In genomic region chr6:96520039-96520850, GRCh38 we compare ENCODE assay signal across 8 cellular contexts. TPM values are rescaled to one million over a fixed set of nuclear protein-coding genes. Genes with fewer than 3 reads are reported as not detected.
DNase-seq lines count a peak whose midpoint lies in the region; ATAC-seq and TF ChIP-seq lines count a peak whose summit lies in the region.

No MANE protein-coding gene starts in this region.

- no peak for TF ChIP-seq CTCF in activated CD8-positive, alpha-beta T cell treated with anti-CD3 and anti-CD28 coated beads for 36 hours (IDR thresholded peaks at IDR 0.05)

- H3K27ac Mint-ChIP-seq in activated CD4-positive, alpha-beta T cell treated with anti-CD3 and anti-CD28 coated beads, Interleukin-2, amount 10 ng/mL, durations not matched to agents 7 days and 5 days, result peak overlapping the region; percentile 100
- peak overlapping the region; percentile 69 for H3K27ac Mint-ChIP-seq in activated CD8-positive, alpha-beta T cell treated with anti-CD3 and anti-CD28 coated beads for 36 hours
- H3K27ac Mint-ChIP-seq in stimulated activated naive CD8-positive, alpha-beta T cell treated with anti-CD3 and anti-CD28 coated beads, Interleukin-15, amount 100 ng/mL, for 72 hours, result peak overlapping the region in 1 of 2 donors; percentile 27

- CTCF ChIA-PET in activated CD4-positive, alpha-beta T cell treated with anti-CD3 and anti-CD28 coated beads, Interleukin-2, amount 10 ng/mL, durations not matched to agents 7 days and 5 days (lab: Charles Lee), result interaction anchor here (2.7 kb wide), 1 partner anchor 21 kb away, joined by 7 read pairs; no protein-coding TSS in a partner anchor
- CTCF ChIA-PET in activated CD8-positive, alpha-beta T cell treated with anti-CD3 and anti-CD28 coated beads for 36 hours (lab: Charles Lee), result no interaction called here

- intact Hi-C loops in activated CD8-positive, alpha-beta T cell treated with anti-CD3 and anti-CD28 coated beads for 36 hours (cut with micrococcal nuclease), result loop anchor here (2.0 kb wide), 1 partner anchor 51 kb away; no protein-coding TSS in a partner anchor

- H3K27me3 Mint-ChIP-seq in activated CD4-positive, alpha-beta T cell treated with anti-CD3 and anti-CD28 coated beads, Interleukin-2, amount 10 ng/mL, durations not matched to agents 7 days and 5 days, result no peaks in the 10 kb centered on the region
- H3K27me3 Mint-ChIP-seq in activated CD8-positive, alpha-beta T cell treated with anti-CD3 and anti-CD28 coated beads for 36 hours, result no peaks in the 10 kb centered on the region
- no peaks in the 10 kb centered on the region for H3K27me3 Mint-ChIP-seq in stimulated activated naive CD8-positive, alpha-beta T cell treated with anti-CD3 and anti-CD28 coated beads, Interleukin-15, amount 100 ng/mL, for 72 hours

- H3K9me3 ChIP-seq in iPS-18c (ENCODE audit: control insufficient read depth, insufficient read depth, low read length), result no peaks in the 10 kb centered on the region

- peak overlapping the region; percentile 99 for H3K4me3 Mint-ChIP-seq in activated CD4-positive, alpha-beta T cell treated with anti-CD3 and anti-CD28 coated beads, Interleukin-2, amount 10 ng/mL, durations not matched to agents 7 days and 5 days
- peak overlapping the region; percentile 98 for H3K4me3 Mint-ChIP-seq in activated CD8-positive, alpha-beta T cell treated with anti-CD3 and anti-CD28 coated beads for 36 hours
- peak overlapping the region; percentile 94 to 100 for H3K4me3 Mint-ChIP-seq in stimulated activated naive CD8-positive, alpha-beta T cell treated with anti-CD3 and anti-CD28 coated beads, Interleukin-15, amount 100 ng/mL, for 72 hours

- H3K4me3 ChIP-seq in iPS-18c (ENCODE audit: insufficient read depth, low read depth, low read length), result peak overlapping the region; percentile 84; the same call in 1 of the 2 replicates

- POLR2A ChIA-PET in activated CD4-positive, alpha-beta T cell treated with anti-CD3 and anti-CD28 coated beads, Interleukin-2, amount 10 ng/mL, durations not matched to agents 7 days and 5 days (lab: Charles Lee), result no interaction called here
- POLR2A ChIA-PET in activated CD8-positive, alpha-beta T cell treated with anti-CD3 and anti-CD28 coated beads for 36 hours (lab: Charles Lee), result no interaction called here

- H3K9me3 Mint-ChIP-seq in activated CD4-positive, alpha-beta T cell treated with anti-CD3 and anti-CD28 coated beads, Interleukin-2, amount 10 ng/mL, durations not matched to agents 7 days and 5 days, result no peaks in the 10 kb centered on the region
- no peaks in the 10 kb centered on the region for H3K9me3 Mint-ChIP-seq in activated CD8-positive, alpha-beta T cell treated with anti-CD3 and anti-CD28 coated beads for 36 hours
- H3K9me3 Mint-ChIP-seq in stimulated activated naive CD8-positive, alpha-beta T cell treated with anti-CD3 and anti-CD28 coated beads, Interleukin-15, amount 100 ng/mL, for 72 hours, result no peaks in the 10 kb centered on the region

- H3K36me3 Mint-ChIP-seq in activated CD4-positive, alpha-beta T cell treated with anti-CD3 and anti-CD28 coated beads, Interleukin-2, amount 10 ng/mL, durations not matched to agents 7 days and 5 days (ENCODE audit: low read depth), result peaks cover 6% of the 10 kb centered on the region
- peaks cover 4% of the 10 kb centered on the region for H3K36me3 Mint-ChIP-seq in activated CD8-positive, alpha-beta T cell treated with anti-CD3 and anti-CD28 coated beads for 36 hours (ENCODE audit: low read depth)

- H3K4me1 Mint-ChIP-seq in activated CD4-positive, alpha-beta T cell treated with anti-CD3 and anti-CD28 coated beads, Interleukin-2, amount 10 ng/mL, durations not matched to agents 7 days and 5 days, result peaks cover 16% of the 10 kb centered on the region
- H3K4me1 Mint-ChIP-seq in activated CD8-positive, alpha-beta T cell treated with anti-CD3 and anti-CD28 coated beads for 36 hours (ENCODE audit: low read depth), result peaks cover 12% of the 10 kb centered on the region
- H3K4me1 Mint-ChIP-seq in stimulated activated naive CD8-positive, alpha-beta T cell treated with anti-CD3 and anti-CD28 coated beads, Interleukin-15, amount 100 ng/mL, for 72 hours, result peaks cover 15% of the 10 kb centered on the region

- no peak for DNase-seq in activated CD4-positive, alpha-beta T cell treated with anti-CD3 and anti-CD28 coated beads, Interleukin-2, amount 10 ng/mL, durations not matched to agents 7 days and 5 days
- DNase-seq in activated CD4-positive, alpha-beta T cell treated with anti-CD3 and anti-CD28 coated beads, Interleukin-2, amount 50 U/mL, for 48 hours, result no peak
- peak; percentile 17 for DNase-seq in activated CD8-positive, alpha-beta T cell treated with anti-CD3 and anti-CD28 coated beads for 36 hours
- DNase-seq in stimulated activated naive CD8-positive, alpha-beta T cell treated with anti-CD3 and anti-CD28 coated beads, Interleukin-15, amount 100 ng/mL, for 72 hours, result no peak
- DNase-seq in AG08395 (ENCODE audit: low spot score), result no peak
- no peak for DNase-seq in NCI-H82 (lab: John Stamatoyannopoulos, UW)
- no peak for DNase-seq in NCI-H2029 (lab: John Stamatoyannopoulos, UW)

- no peak for ATAC-seq in activated CD8-positive, alpha-beta T cell treated with anti-CD3 and anti-CD28 coated beads for 36 hours
- peak; percentile 1 for ATAC-seq in stimulated activated naive CD8-positive, alpha-beta T cell treated with anti-CD3 and anti-CD28 coated beads, Interleukin-15, amount 100 ng/mL, for 72 hours

RNA-seq across cellular contexts. Expression of gene UFL1, which starts 1.4 kb away (rescaled TPM):
- 10 to 100 TPM; 21.7 to 23.7 TPM for total RNA-seq in activated CD4-positive, alpha-beta T cell treated with anti-CD3 and anti-CD28 coated beads, Interleukin-2, amount 10 ng/mL, durations not matched to agents 7 days and 5 days
- 10 to 100 TPM; 28.6 to 30.8 TPM for total RNA-seq in activated CD8-positive, alpha-beta T cell treated with anti-CD3 and anti-CD28 coated beads for 36 hours

RNA-seq across cellular contexts. Expression of gene FHL5, which starts 42.7 kb away (rescaled TPM):
- total RNA-seq in activated CD4-positive, alpha-beta T cell treated with anti-CD3 and anti-CD28 coated beads, Interleukin-2, amount 10 ng/mL, durations not matched to agents 7 days and 5 days, result not detected
- not detected for total RNA-seq in activated CD8-positive, alpha-beta T cell treated with anti-CD3 and anti-CD28 coated beads for 36 hours
